ENCODE assay signal across 1 cellular context in the genomic region with DNA sequence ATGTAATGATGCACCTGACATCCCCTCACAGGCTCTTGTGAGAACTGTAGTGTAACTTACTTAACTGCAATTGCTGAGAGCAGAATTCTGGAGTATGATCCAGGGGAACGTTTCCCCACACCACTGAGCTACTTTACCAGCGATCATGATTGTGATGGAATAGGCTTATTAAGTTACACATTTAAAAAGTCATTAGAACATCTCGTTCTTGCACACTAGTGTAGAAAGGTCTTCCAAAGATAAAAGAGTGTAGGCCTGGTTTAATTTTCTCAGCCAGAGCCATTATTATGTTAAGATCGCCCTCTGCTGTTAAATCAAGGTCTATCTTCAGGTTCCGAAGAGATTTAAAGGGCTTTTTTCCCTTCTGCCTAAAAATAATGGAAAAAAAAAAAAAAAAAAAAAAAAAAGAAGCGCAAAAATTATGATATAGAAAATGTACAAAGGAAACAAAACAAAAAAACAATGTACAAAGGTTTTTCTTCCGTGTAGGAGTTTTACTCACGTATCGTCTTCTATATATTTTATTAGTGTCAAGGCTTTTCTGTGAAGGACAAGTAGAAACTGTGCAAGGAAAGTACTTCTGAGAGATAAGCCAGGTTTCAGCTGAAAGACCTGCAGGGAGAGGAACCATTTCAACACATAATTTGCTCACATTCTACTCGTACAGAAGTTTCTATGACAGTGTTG.
TF ChIP-seq lines count a peak whose summit lies in the region.

No MANE protein-coding gene starts in this region.

TF ChIP-seq in SK-N-SH treated with all-trans-retinoic acid at 6 μM for 48 hours, 23 proteins besides CTCF, POLR2A, EP300 and RAD21 (continued from another document):
- TF ChIP-seq SNAI2 (CRISPR knock-in tag; IDR thresholded peaks at IDR 0.05) = no peak
- TF ChIP-seq, protein P1, sequence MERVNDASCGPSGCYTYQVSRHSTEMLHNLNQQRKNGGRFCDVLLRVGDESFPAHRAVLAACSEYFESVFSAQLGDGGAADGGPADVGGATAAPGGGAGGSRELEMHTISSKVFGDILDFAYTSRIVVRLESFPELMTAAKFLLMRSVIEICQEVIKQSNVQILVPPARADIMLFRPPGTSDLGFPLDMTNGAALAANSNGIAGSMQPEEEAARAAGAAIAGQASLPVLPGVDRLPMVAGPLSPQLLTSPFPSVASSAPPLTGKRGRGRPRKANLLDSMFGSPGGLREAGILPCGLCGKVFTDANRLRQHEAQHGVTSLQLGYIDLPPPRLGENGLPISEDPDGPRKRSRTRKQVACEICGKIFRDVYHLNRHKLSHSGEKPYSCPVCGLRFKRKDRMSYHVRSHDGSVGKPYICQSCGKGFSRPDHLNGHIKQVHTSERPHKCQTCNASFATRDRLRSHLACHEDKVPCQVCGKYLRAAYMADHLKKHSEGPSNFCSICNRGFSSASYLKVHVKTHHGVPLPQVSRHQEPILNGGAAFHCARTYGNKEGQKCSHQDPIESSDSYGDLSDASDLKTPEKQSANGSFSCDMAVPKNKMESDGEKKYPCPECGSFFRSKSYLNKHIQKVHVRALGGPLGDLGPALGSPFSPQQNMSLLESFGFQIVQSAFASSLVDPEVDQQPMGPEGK (CRISPR knock-in tag; IDR thresholded peaks at IDR 0.05; ENCODE audit: borderline replicate concordance) = no peak
